8 cellular contexts compared by ENCODE assay signal in genomic region chr19:39846678-39847486, GRCh38. TPM values are rescaled to one million over a fixed set of nuclear protein-coding genes. Genes with fewer than 3 reads are reported as not detected.
A peak's percentile ranks its signal among the peaks of the same experiment; 100 is the strongest.
DNase-seq lines count a peak whose midpoint lies in the region; ATAC-seq, FAIRE-seq and TF ChIP-seq lines count a peak whose summit lies in the region.

No MANE protein-coding gene starts in this region.

- CTCF ChIA-PET in AG04449 (lab: Yijun Ruan, JAX) (interaction anchor here (1.1 to 8.7 kb wide), 5 partner anchors 11 to 124 kb away, joined by 3 to 124 read pairs (median 37); partner anchors contain the start of gene PSMC4), mammary epithelial cell (lab: Charles Lee; ENCODE audit: low non-redundant PET) (no interaction called here)

- H3K9ac ChIP-seq in HUES6 (ENCODE audit: low read length) (peak overlapping the region; percentile 22), mammary epithelial cell (ENCODE audit: insufficient read depth, low read length) (peak overlapping the region; percentile 38)

- H3K27ac Mint-ChIP-seq in memory B cell: peak overlapping the region; percentile 90

- H3K4me1 ChIP-seq in HUES6 (ENCODE audit: control insufficient read depth, insufficient read depth, low read length) (peaks cover 32% of the 10 kb centered on the region), mammary epithelial cell (ENCODE audit: insufficient read depth, low read length) (peaks cover 36% of the 10 kb centered on the region)

- no peak for ATAC-seq in memory B cell (ENCODE audit: low read depth)
- ATAC-seq in GM19328 (IDR thresholded peaks at IDR 0.05; ENCODE audit: unreplicated experiment): no peak
- no peak for ATAC-seq in HG03439 (IDR thresholded peaks at IDR 0.05; ENCODE audit: unreplicated experiment)

- peaks cover 40% of the 10 kb centered on the region for H3K4me1 Mint-ChIP-seq in memory B cell

- H3K27me3 ChIP-seq in HUES6 (ENCODE audit: control insufficient read depth, insufficient read depth, low read length) (no peaks in the 10 kb centered on the region), mammary epithelial cell (ENCODE audit: insufficient read depth, low read length) (no peaks in the 10 kb centered on the region)

- H2AFZ ChIP-seq in mammary epithelial cell (ENCODE audit: low read depth, low read length): peak overlapping the region; percentile 95

- peak overlapping the region; percentile 67; the same call in 1 of the 2 replicates for H3K27ac ChIP-seq in HUES6 (ENCODE audit: low read depth, low read length)
- peak overlapping the region; percentile 54 for H3K27ac ChIP-seq in mammary epithelial cell (ENCODE audit: insufficient read depth, low read depth, low read length)

- peak overlapping the region; percentile 90 for H3K4me3 ChIP-seq in AG04449 (ENCODE audit: low read depth, low read length)
- H3K4me3 ChIP-seq in HUES6 (ENCODE audit: low read depth, low read length): peak overlapping the region; percentile 97
- H3K4me3 ChIP-seq in mammary epithelial cell (replicated peaks in 1 of 3; ENCODE audit: insufficient read depth in 1 of 3, low read depth in 2 of 3, low read length in 3 of 3): peak overlapping the region; percentile 67 to 86 (median 76)

- DNase-seq in AG04449 (ENCODE audit: low read depth, low spot score) (no peak), mammary epithelial cell (no peak), memory B cell (ENCODE audit: low spot score in 2 of 2) (no peak), GM12892 (ENCODE audit: insufficient read length) (no peak)
- no peak for DNase-seq in stimulated activated CD8-positive, alpha-beta memory T cell treated with anti-CD3 and anti-CD28 coated beads, Interleukin-4, amount 100 ng/mL, for 48 hours

- no peaks in the 10 kb centered on the region for H4K20me1 ChIP-seq in mammary epithelial cell (ENCODE audit: insufficient read depth, low read length)

- TF ChIP-seq POLR2A in GM12892 (IDR thresholded peaks at IDR 0.05; ENCODE audit: low read depth, low read length): no peak

- H3K79me2 ChIP-seq in mammary epithelial cell (ENCODE audit: insufficient read depth, low read length): peaks cover 43% of the 10 kb centered on the region

- no peak for TF ChIP-seq CTCF in AG04449 (IDR thresholded peaks at IDR 0.05; ENCODE audit: insufficient read depth, low read length, missing control alignments)
- TF ChIP-seq CTCF in mammary epithelial cell (conservative IDR thresholded peaks at IDR 0.05 in 1 of 2, IDR thresholded peaks at IDR 0.05 in 1 of 2; ENCODE audit: extremely low read depth in 1 of 2, insufficient read depth in 1 of 2, low read depth in 1 of 2, low read length in 2 of 2): no peak

- peak overlapping the region; percentile 89 for H3K4me2 ChIP-seq in mammary epithelial cell (ENCODE audit: insufficient read depth, low read depth, low read length)

- WGBS in mammary epithelial cell (ENCODE audit: low coverage, missing lambda C conversion rate): 33% methylated on average over 8 of the region's 12 CpGs

- peak overlapping the region; percentile 94 for H3K4me3 Mint-ChIP-seq in memory B cell

- H3K27me3 Mint-ChIP-seq in memory B cell: peaks cover 2% of the 10 kb centered on the region

- H3K36me3 ChIP-seq in HUES6 (ENCODE audit: control insufficient read depth, insufficient read depth, low read length): no peaks in the 10 kb centered on the region
- no peaks in the 10 kb centered on the region for H3K36me3 ChIP-seq in mammary epithelial cell (ENCODE audit: insufficient read depth, low read length)

- in situ Hi-C loops in mammary epithelial cell (cut with MboI; ENCODE audit: low sequenced_read_pairs in 2 of 2): no loop called here

- no peaks in the 10 kb centered on the region for H3K9me3 ChIP-seq in HUES6 (ENCODE audit: control insufficient read depth, insufficient read depth, low read depth, low read length)
- H3K9me3 ChIP-seq in mammary epithelial cell (replicated peaks; ENCODE audit: insufficient read depth, low read length): no peaks in the 10 kb centered on the region

- no TSS peak for BruUV-seq in mammary epithelial cell (replicated peaks; lab: Mats Ljungman, UMichigan)

- no peak for FAIRE-seq in GM12892 (lab: Jason Lieb, UNC)

- H3K36me3 Mint-ChIP-seq in memory B cell: no peaks in the 10 kb centered on the region

- no peaks in the 10 kb centered on the region for H3K9me3 Mint-ChIP-seq in memory B cell

- dilution Hi-C loops in mammary epithelial cell (cut with HindIII; ENCODE audit: low sequenced_read_pairs): loop anchor here (10.0 kb wide), 1 partner anchor 418 kb away; no protein-coding TSS in a partner anchor

- intact Hi-C loops in mammary epithelial cell (cut with micrococcal nuclease): loop anchor here (10.0 kb wide), 1 partner anchor 302 kb away; the partner anchor contains the start of gene EID2

- POLR2A ChIA-PET in AG04449 (lab: Yijun Ruan, JAX): interaction anchor here (2.3 kb wide), 1 partner anchor 124 kb away, joined by 9 read pairs; the partner anchor contains the start of gene PSMC4

RNA-seq across cellular contexts. Expression of gene FBL, which starts 0.7 kb away (rescaled TPM):
- total RNA-seq in mammary epithelial cell: 100 to 1,000 TPM in 1 of 2 donors, 10 to 100 TPM in 1; 72.2 to 261 TPM
- polyA plus RNA-seq in mammary epithelial cell: 546 TPM
- polyA minus RNA-seq in mammary epithelial cell: 635 TPM
- polyA plus RNA-seq in GM12892 (2012; ENCODE audit: missing spikeins): 464 TPM

RNA-seq across cellular contexts. Expression of gene DYRK1B, which starts 12.9 kb away (rescaled TPM):
- total RNA-seq in mammary epithelial cell: 10 to 100 TPM; 11.7 to 18.2 TPM
- 6.9 TPM for polyA plus RNA-seq in mammary epithelial cell
- polyA minus RNA-seq in mammary epithelial cell: 4.3 TPM
- polyA plus RNA-seq in GM12892 (2012; ENCODE audit: missing spikeins): 4.7 TPM
